In the genomic region with DNA sequence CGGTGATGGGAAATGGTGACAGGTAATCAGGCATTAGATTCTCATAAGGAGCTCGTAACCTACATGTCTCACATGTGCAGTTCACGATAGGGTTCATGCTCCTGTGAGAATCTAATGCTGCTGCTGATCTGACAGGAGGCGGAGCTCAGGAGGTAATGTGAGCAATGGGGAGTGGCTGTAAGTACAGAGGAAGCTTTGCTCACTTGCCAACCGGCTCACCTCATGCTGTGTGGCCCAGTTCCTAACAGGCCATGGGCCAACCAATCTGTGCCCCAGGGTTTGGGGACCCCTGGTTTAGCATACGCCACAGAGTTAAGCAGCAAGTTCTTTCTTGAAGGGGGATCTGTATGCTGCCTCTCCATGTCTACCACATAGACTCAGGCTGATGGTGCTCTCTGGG, we compare ENCODE assay signal across 2 cellular contexts.
TF ChIP-seq lines count a peak whose summit lies in the region.

No MANE protein-coding gene starts in this region.

TF ChIP-seq in HCT116, 20 proteins besides CTCF, POLR2A, EP300 and RAD21 (continued from another document):
- TF ChIP-seq FOSL1 (IDR thresholded peaks at IDR 0.05; ENCODE audit: low read depth) (no peak), ZBTB33 (IDR thresholded peaks at IDR 0.05; ENCODE audit: extremely low read depth, insufficient replicate concordance, low read length) (no peak), YY1 (IDR thresholded peaks at IDR 0.05; ENCODE audit: extremely low read depth, insufficient replicate concordance, low read depth, low read length) (no peak), JUND (IDR thresholded peaks at IDR 0.05) (no peak), TCF7L2 (IDR thresholded peaks at IDR 0.05; ENCODE audit: borderline replicate concordance, extremely low read depth, insufficient read depth, insufficient read length) (no peak), POLR2AphosphoS5 (IDR thresholded peaks at IDR 0.05; ENCODE audit: low read depth, low read length) (no peak), ZNF274 (IDR thresholded peaks at IDR 0.05; ENCODE audit: low read depth, low read length) (no peak), CEBPB (IDR thresholded peaks at IDR 0.05; ENCODE audit: low read depth) (no peak), ZFX (IDR thresholded peaks at IDR 0.05) (no peak)
- TF ChIP-seq, protein P1, sequence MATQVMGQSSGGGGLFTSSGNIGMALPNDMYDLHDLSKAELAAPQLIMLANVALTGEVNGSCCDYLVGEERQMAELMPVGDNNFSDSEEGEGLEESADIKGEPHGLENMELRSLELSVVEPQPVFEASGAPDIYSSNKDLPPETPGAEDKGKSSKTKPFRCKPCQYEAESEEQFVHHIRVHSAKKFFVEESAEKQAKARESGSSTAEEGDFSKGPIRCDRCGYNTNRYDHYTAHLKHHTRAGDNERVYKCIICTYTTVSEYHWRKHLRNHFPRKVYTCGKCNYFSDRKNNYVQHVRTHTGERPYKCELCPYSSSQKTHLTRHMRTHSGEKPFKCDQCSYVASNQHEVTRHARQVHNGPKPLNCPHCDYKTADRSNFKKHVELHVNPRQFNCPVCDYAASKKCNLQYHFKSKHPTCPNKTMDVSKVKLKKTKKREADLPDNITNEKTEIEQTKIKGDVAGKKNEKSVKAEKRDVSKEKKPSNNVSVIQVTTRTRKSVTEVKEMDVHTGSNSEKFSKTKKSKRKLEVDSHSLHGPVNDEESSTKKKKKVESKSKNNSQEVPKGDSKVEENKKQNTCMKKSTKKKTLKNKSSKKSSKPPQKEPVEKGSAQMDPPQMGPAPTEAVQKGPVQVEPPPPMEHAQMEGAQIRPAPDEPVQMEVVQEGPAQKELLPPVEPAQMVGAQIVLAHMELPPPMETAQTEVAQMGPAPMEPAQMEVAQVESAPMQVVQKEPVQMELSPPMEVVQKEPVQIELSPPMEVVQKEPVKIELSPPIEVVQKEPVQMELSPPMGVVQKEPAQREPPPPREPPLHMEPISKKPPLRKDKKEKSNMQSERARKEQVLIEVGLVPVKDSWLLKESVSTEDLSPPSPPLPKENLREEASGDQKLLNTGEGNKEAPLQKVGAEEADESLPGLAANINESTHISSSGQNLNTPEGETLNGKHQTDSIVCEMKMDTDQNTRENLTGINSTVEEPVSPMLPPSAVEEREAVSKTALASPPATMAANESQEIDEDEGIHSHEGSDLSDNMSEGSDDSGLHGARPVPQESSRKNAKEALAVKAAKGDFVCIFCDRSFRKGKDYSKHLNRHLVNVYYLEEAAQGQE (IDR thresholded peaks at IDR 0.05; ENCODE audit: low read depth) = no peak
- TF ChIP-seq, protein P2, sequence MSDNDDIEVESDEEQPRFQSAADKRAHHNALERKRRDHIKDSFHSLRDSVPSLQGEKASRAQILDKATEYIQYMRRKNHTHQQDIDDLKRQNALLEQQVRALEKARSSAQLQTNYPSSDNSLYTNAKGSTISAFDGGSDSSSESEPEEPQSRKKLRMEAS (IDR thresholded peaks at IDR 0.05) = no peak

TF ChIP-seq in HepG2, 621 proteins besides CTCF, POLR2A, EP300 and RAD21 (continued from another document):
- TF ChIP-seq ARID4A (CRISPR knock-in tag; IDR thresholded peaks at IDR 0.05; ENCODE audit: borderline replicate concordance) (no peak), RFXANK (CRISPR knock-in tag; IDR thresholded peaks at IDR 0.05) (no peak), RERE (CRISPR knock-in tag; IDR thresholded peaks at IDR 0.05; ENCODE audit: low read depth) (no peak), TEAD2 (CRISPR knock-in tag; IDR thresholded peaks at IDR 0.05) (no peak), ZNF232 (CRISPR knock-in tag; IDR thresholded peaks at IDR 0.05; ENCODE audit: borderline replicate concordance) (no peak), U2AF1 (optimal IDR thresholded peaks at IDR 0.05; ENCODE audit: low read depth, low read length) (no peak)
